ENCODE assay signal across 13 cellular contexts in the genomic region with DNA sequence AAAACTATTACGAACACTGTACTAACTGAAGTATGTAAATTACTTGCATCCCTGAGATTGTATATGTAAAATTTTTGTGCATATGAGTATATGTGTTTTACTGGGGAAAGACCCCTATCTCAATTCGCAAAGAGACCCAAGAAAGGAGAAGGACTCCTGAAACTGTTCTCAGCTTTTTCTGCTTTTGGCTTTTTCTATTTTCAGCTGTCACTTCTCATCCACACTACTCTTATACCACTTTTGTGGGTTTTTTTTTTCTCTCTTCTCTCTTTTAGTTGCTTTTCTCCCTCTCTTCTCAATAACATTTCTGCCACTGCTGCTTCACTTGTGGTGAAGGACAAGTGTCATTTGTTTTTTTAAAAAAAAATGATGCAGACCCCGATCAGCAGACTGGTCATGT. TPM values are rescaled to one million over a fixed set of nuclear protein-coding genes. Genes with fewer than 3 reads are reported as not detected.
DNase-seq lines count a peak whose midpoint lies in the region; ATAC-seq and TF ChIP-seq lines count a peak whose summit lies in the region.
"Had no signal": no experiment of that assay in that cellular context is flagged by ENCODE, and none has a peak within 500 bp of the region (broad histone marks: within the 10 kb centered on the region; RNA-seq: fewer than 3 reads in every experiment).

No MANE protein-coding gene starts in this region.

- H3K36me3 ChIP-seq in OCI-LY7 (ENCODE audit: insufficient read depth, low read length) (peaks cover 53% of the 10 kb centered on the region), gastroesophageal sphincter (peaks cover 0 to 39% of the 10 kb centered on the region in 2 donors)

- H3K9me2 ChIP-seq in OCI-LY7 (ENCODE audit: insufficient read depth, low read length) = no peaks in the 10 kb centered on the region

- 70% methylated on average over 3 of the region's 3 CpGs for WGBS in right cardiac atrium
- WGBS in gastroesophageal sphincter (ENCODE audit: low coverage in 1 of 2), 2 donors = 77 to 100% methylated on average over 2 to 3 of the region's 3 CpGs

- intact Hi-C loops in right cardiac atrium (cut with DNase I) (no loop called here), left ventricle myocardium superior (cut with micrococcal nuclease) (no loop called here), OCI-LY7 (cut with micrococcal nuclease; ENCODE audit: unreplicated experiment) (loop anchor here (1.0 to 10.0 kb wide), 2 partner anchors 64 to 454 kb away; a partner anchor contains a TSS)

- peaks cover 67% of the 10 kb centered on the region; the same call in 1 of the 2 replicates for H3K79me2 ChIP-seq in OCI-LY7 (ENCODE audit: insufficient read depth, low read depth, low read length)

- no peak for TF ChIP-seq POLR2A in gastroesophageal sphincter (IDR thresholded peaks at IDR 0.05)

- ATAC-seq in right cardiac atrium = no peak
- ATAC-seq in left ventricle myocardium superior = no peak
- peak; percentile 29 for ATAC-seq in HG02571 (IDR thresholded peaks at IDR 0.05; ENCODE audit: unreplicated experiment)
- ATAC-seq in stimulated activated naive CD8-positive, alpha-beta T cell treated with anti-CD3 and anti-CD28 coated beads, Interleukin-15, amount 100 ng/mL, for 72 hours = no peak
- no peak for ATAC-seq in gastroesophageal sphincter
- ATAC-seq: left lung, Panc1 had no signal

- no peak overlapping the region for H2AFZ ChIP-seq in OCI-LY7 (ENCODE audit: low read length)

- CTCF ChIA-PET in OCI-LY7 (lab: Charles Lee; ENCODE audit: unreplicated experiment) = interaction anchor here (1.0 to 1.4 kb wide), 2 partner anchors 69 to 190 kb away, joined by 3 to 6 read pairs; no protein-coding TSS in a partner anchor

- H3K4me3 Mint-ChIP-seq in stimulated activated naive CD8-positive, alpha-beta T cell treated with anti-CD3 and anti-CD28 coated beads, Interleukin-15, amount 100 ng/mL, for 72 hours = peak overlapping the region; percentile 72 to 76

- no peak for TF ChIP-seq EP300 in gastroesophageal sphincter (IDR thresholded peaks at IDR 0.05)

- TF ChIP-seq CTCF in OCI-LY7 (conservative IDR thresholded peaks at IDR 0.05; ENCODE audit: low read length) = no peak
- TF ChIP-seq CTCF in gastroesophageal sphincter (IDR thresholded peaks at IDR 0.05) = no peak

- H3K27ac ChIP-seq in right cardiac atrium (ENCODE audit: low read length) (peak overlapping the region; percentile 82), OCI-LY7 (ENCODE audit: low read depth, low read length, poor library complexity, severe bottlenecking) (peak overlapping the region; percentile 97), gastroesophageal sphincter (no peak overlapping the region)
- H3K27ac ChIP-seq: left lung had no signal

- H4K20me1 ChIP-seq in OCI-LY7 (ENCODE audit: insufficient read depth, low read length) = no peaks in the 10 kb centered on the region

- POLR2A ChIA-PET in OCI-LY7 (lab: Charles Lee) = interaction anchor here (0.7 to 18.1 kb wide), 7 partner anchors 16 to 931 kb away, joined by 4 to 404 read pairs (median 6); a partner anchor contains a TSS

- BruUV-seq in OCI-LY7 (replicated peaks; lab: Mats Ljungman, UMichigan) = no TSS peak

- H3K9me3 Mint-ChIP-seq in stimulated activated naive CD8-positive, alpha-beta T cell treated with anti-CD3 and anti-CD28 coated beads, Interleukin-15, amount 100 ng/mL, for 72 hours = no peaks in the 10 kb centered on the region

- no peaks in the 10 kb centered on the region for H3K27me3 Mint-ChIP-seq in stimulated activated naive CD8-positive, alpha-beta T cell treated with anti-CD3 and anti-CD28 coated beads, Interleukin-15, amount 100 ng/mL, for 72 hours

- no peaks in the 10 kb centered on the region for H3K4me1 ChIP-seq in right cardiac atrium (ENCODE audit: control insufficient read depth, insufficient read depth, low read length)
- H3K4me1 ChIP-seq in OCI-LY7 (ENCODE audit: insufficient read depth, low read length, poor library complexity, severe bottlenecking) = peaks cover 100% of the 10 kb centered on the region
- peaks cover 0 to 13% (median 0%) of the 10 kb centered on the region in 3 donors for H3K4me1 ChIP-seq in gastroesophageal sphincter
- H3K4me1 ChIP-seq: left lung had no signal

- peak overlapping the region in 1 of 2 donors; percentile 94 for H3K27ac Mint-ChIP-seq in stimulated activated naive CD8-positive, alpha-beta T cell treated with anti-CD3 and anti-CD28 coated beads, Interleukin-15, amount 100 ng/mL, for 72 hours
- H3K27ac Mint-ChIP-seq: progenitor cell of endocrine pancreas had no signal

- no peaks in the 10 kb centered on the region for H3K27me3 ChIP-seq in right cardiac atrium (ENCODE audit: control insufficient read depth, insufficient read depth)
- H3K27me3 ChIP-seq in gastroesophageal sphincter = no peaks in the 10 kb centered on the region
- H3K27me3 ChIP-seq: left lung had no signal

- peak overlapping the region; percentile 83 for H3K4me2 ChIP-seq in OCI-LY7 (ENCODE audit: low read length)

- H3K4me1 Mint-ChIP-seq in stimulated activated naive CD8-positive, alpha-beta T cell treated with anti-CD3 and anti-CD28 coated beads, Interleukin-15, amount 100 ng/mL, for 72 hours = peaks cover 95% of the 10 kb centered on the region

- no peak for DNase-seq in right cardiac atrium
- no peak for DNase-seq in left ventricle myocardium superior
- peak; percentile 39 for DNase-seq in OCI-LY7 (ENCODE audit: low spot score)
- no peak for DNase-seq in stimulated activated naive CD8-positive, alpha-beta T cell treated with anti-CD3 and anti-CD28 coated beads, Interleukin-15, amount 100 ng/mL, for 72 hours
- DNase-seq in NK-92 (lab: John Stamatoyannopoulos, UW; ENCODE audit: unreplicated experiment) = no peak
- DNase-seq in globus pallidus (ENCODE audit: low spot score) = no peak
- DNase-seq: cortex of kidney, left lung, NCI-H146 had no signal

- H3K4me3 ChIP-seq in right cardiac atrium (ENCODE audit: low read length) (peak overlapping the region; percentile 22), OCI-LY7 (ENCODE audit: low read depth, low read length, poor library complexity, severe bottlenecking) (peak overlapping the region; percentile 61), gastroesophageal sphincter (no peak overlapping the region)
- H3K4me3 ChIP-seq: left lung had no signal

- no peaks in the 10 kb centered on the region for H3K9me3 ChIP-seq in right cardiac atrium (ENCODE audit: control insufficient read depth, low read length)
- H3K9me3 ChIP-seq in OCI-LY7 (ENCODE audit: low read length) = no peaks in the 10 kb centered on the region
- no peaks in the 10 kb centered on the region for H3K9me3 ChIP-seq in gastroesophageal sphincter
- H3K9me3 ChIP-seq: left lung had no signal

RNA-seq across cellular contexts. Expression of a gene that starts 39.8 kb away (rescaled TPM):
- 10 to 100 TPM; 44.3 to 53.2 (median 48.8) TPM for total RNA-seq in right cardiac atrium
- 24.4 TPM for polyA plus RNA-seq in right cardiac atrium
- 21.3 TPM for total RNA-seq in left ventricle myocardium superior
- total RNA-seq in OCI-LY7 (2014; rRNA removed; shearing (Covaris generic)) = 79.5 and 95.3 TPM in 2 replicates
- 157 and 189 TPM in 2 replicates for total RNA-seq in OCI-LY7 (2022)
- total RNA-seq in gastroesophageal sphincter = 10 to 100 TPM; 30.2 to 43.1 (median 38.6) TPM

Comparison
In these comparisons a context has a peak if more than half of its experiments do, and no peak if none do; other contexts are left out.
1. H3K27ac ChIP-seq: peak in right cardiac atrium (single experiment) and OCI-LY7 (single experiment); none in gastroesophageal sphincter (0 of 4).
2. H3K4me3 ChIP-seq: peak in right cardiac atrium (single experiment) and OCI-LY7 (single experiment); none in gastroesophageal sphincter (0 of 2).